In the genomic region with DNA sequence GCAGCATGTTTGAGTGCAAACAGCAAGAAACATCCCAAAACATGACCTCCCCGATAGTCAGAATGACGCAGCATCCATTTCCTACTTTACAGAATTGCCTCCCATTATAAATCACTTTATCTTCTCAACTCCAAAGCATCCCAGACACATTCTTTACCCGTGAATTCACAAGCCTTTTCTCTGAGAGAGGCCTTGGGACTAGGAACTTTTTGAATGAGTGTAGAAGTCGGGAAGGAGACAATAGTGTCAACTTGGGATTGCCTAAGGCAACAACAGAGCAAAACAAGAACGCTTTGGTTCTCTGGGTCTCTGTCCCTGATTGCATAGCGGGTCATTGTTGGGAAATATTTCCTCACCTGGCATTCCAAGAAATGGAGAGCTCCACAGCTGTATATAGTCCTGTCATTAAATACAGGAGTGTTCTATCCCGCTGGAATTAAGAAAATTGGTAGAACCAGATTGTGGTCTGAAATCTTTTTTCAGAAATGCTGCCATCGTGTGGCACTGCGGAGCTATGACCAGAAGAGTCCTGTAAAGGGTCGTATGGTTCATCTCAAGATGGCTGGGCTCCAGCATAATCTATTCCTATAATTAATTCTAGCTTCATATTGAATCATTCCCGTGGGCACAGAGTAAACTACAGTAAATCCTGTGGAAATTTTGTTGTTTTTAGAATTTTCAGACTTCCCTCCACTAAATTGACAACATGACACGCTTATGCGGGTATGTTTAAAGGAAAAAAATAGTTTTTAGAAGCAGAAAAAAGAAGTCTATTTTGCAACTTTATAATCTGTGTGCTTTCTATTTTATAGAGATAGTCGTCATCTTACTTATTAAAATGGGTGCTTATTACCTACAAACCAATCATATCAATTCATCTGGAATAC, we compare ENCODE assay signal across 1 cellular context.
TF ChIP-seq lines count a peak whose summit lies in the region.

No MANE protein-coding gene starts in this region.

TF ChIP-seq in WTC11, 78 proteins besides CTCF, POLR2A, EP300 and RAD21 (continued from another document):
- TF ChIP-seq, protein P1, sequence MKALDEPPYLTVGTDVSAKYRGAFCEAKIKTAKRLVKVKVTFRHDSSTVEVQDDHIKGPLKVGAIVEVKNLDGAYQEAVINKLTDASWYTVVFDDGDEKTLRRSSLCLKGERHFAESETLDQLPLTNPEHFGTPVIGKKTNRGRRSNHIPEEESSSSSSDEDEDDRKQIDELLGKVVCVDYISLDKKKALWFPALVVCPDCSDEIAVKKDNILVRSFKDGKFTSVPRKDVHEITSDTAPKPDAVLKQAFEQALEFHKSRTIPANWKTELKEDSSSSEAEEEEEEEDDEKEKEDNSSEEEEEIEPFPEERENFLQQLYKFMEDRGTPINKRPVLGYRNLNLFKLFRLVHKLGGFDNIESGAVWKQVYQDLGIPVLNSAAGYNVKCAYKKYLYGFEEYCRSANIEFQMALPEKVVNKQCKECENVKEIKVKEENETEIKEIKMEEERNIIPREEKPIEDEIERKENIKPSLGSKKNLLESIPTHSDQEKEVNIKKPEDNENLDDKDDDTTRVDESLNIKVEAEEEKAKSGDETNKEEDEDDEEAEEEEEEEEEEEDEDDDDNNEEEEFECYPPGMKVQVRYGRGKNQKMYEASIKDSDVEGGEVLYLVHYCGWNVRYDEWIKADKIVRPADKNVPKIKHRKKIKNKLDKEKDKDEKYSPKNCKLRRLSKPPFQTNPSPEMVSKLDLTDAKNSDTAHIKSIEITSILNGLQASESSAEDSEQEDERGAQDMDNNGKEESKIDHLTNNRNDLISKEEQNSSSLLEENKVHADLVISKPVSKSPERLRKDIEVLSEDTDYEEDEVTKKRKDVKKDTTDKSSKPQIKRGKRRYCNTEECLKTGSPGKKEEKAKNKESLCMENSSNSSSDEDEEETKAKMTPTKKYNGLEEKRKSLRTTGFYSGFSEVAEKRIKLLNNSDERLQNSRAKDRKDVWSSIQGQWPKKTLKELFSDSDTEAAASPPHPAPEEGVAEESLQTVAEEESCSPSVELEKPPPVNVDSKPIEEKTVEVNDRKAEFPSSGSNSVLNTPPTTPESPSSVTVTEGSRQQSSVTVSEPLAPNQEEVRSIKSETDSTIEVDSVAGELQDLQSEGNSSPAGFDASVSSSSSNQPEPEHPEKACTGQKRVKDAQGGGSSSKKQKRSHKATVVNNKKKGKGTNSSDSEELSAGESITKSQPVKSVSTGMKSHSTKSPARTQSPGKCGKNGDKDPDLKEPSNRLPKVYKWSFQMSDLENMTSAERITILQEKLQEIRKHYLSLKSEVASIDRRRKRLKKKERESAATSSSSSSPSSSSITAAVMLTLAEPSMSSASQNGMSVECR (CRISPR knock-in tag; IDR thresholded peaks at IDR 0.05; ENCODE audit: borderline replicate concordance), result no peak
- TF ChIP-seq NFYB (CRISPR knock-in tag; conservative IDR thresholded peaks at IDR 0.05; ENCODE audit: low read depth), result no peak
- TF ChIP-seq, protein P2, sequence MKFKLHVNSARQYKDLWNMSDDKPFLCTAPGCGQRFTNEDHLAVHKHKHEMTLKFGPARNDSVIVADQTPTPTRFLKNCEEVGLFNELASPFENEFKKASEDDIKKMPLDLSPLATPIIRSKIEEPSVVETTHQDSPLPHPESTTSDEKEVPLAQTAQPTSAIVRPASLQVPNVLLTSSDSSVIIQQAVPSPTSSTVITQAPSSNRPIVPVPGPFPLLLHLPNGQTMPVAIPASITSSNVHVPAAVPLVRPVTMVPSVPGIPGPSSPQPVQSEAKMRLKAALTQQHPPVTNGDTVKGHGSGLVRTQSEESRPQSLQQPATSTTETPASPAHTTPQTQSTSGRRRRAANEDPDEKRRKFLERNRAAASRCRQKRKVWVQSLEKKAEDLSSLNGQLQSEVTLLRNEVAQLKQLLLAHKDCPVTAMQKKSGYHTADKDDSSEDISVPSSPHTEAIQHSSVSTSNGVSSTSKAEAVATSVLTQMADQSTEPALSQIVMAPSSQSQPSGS (CRISPR knock-in tag; IDR thresholded peaks at IDR 0.05; ENCODE audit: borderline replicate concordance, low read depth), result no peak
- no peak for TF ChIP-seq ZNF317 (CRISPR knock-in tag; IDR thresholded peaks at IDR 0.05; ENCODE audit: borderline replicate concordance, low read depth)
- TF ChIP-seq, protein P3, sequence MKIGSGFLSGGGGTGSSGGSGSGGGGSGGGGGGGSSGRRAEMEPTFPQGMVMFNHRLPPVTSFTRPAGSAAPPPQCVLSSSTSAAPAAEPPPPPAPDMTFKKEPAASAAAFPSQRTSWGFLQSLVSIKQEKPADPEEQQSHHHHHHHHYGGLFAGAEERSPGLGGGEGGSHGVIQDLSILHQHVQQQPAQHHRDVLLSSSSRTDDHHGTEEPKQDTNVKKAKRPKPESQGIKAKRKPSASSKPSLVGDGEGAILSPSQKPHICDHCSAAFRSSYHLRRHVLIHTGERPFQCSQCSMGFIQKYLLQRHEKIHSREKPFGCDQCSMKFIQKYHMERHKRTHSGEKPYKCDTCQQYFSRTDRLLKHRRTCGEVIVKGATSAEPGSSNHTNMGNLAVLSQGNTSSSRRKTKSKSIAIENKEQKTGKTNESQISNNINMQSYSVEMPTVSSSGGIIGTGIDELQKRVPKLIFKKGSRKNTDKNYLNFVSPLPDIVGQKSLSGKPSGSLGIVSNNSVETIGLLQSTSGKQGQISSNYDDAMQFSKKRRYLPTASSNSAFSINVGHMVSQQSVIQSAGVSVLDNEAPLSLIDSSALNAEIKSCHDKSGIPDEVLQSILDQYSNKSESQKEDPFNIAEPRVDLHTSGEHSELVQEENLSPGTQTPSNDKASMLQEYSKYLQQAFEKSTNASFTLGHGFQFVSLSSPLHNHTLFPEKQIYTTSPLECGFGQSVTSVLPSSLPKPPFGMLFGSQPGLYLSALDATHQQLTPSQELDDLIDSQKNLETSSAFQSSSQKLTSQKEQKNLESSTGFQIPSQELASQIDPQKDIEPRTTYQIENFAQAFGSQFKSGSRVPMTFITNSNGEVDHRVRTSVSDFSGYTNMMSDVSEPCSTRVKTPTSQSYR (CRISPR knock-in tag; IDR thresholded peaks at IDR 0.05), result no peak
- TF ChIP-seq SMAD4 (CRISPR knock-in tag; IDR thresholded peaks at IDR 0.05), result no peak
